Comparison of ENCODE assay signal across 1 cellular context in the genomic region with DNA sequence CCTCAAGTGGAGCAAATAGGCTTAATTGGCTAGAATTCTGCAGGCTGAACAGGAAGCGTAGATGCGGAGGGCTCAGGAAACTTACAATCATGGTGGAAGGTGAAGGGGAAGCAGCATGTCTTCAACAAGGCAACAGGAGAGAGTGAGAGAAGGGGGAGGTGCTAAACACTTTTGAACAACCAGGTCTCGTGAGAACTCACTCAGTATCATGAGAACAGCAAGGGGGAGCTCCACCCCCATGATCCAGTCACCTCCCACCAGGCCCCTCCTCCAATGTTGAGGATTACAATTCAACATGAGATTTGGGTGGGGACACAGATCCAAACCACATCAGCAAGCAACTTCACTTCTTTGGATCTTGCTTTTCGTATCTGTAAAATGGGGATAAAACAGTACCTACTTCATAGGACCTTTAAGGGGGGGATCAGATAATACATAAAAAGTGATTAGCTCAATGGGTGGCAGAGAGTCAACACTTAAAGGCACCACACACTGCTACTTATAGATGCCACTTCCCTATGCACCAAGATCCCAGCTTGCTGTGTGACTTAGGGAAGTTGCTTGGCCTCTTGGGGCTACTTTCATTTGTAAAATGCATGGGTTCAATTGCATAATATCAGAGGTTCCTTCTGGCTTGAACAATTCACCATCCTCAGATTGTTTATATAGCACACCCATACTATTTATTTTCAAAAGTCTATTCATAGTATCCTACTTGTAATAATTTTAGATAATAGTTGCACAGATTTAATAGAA.
TF ChIP-seq lines count a peak whose summit lies in the region.

No MANE protein-coding gene starts in this region.

TF ChIP-seq in GM23338, 12 proteins besides CTCF, POLR2A, EP300 and RAD21 (continued from another document):
- TF ChIP-seq ZNF462 (CRISPR knock-in tag; IDR thresholded peaks at IDR 0.05) (no peak), EZH2 (IDR thresholded peaks at IDR 0.05; ENCODE audit: low read depth, unreplicated experiment) (no peak), ZNF331 (CRISPR knock-in tag; IDR thresholded peaks at IDR 0.05; ENCODE audit: low read depth) (no peak)
